In the genomic region with DNA sequence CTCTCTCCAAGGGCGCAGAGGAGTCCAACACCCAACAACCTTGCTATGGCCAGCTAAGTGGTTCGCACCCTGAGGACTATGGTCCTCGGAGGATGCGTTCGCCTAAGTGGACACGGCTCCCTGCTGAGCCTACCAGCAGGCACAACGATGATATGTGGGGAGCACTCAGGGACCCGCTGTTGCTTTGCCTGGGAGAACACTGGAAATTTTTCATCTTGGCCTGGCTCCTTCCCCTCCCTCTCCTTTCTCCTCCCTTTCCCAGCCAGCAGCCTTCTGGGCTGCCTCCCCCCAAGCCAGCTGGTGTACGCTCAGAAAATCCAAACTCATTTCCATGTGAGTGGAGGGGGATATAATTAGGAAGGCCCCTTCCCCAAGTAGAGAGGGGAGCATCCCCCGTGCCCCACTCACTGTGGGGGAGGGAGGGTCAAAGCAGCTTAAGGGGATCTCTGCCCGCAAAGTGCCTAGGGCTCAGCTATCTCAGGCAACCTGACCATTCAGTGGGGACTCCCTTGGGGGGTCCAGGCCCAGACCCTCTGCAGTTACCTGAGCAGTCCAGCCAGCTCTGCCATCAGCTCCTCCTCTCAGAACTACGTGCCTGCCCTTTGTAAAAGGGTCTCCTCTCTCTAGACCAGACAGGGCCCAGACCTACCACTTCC, we compare ENCODE assay signal across 8 cellular contexts. TPM values are rescaled to one million over a fixed set of nuclear protein-coding genes. Genes with fewer than 3 reads are reported as not detected.
DNase-seq lines count a peak whose midpoint lies in the region; ATAC-seq, FAIRE-seq and TF ChIP-seq lines count a peak whose summit lies in the region.

No MANE protein-coding gene starts in this region.

- no peak for FAIRE-seq in H54 (lab: Jason Lieb, UNC)

- peak overlapping the region; percentile 68 for H3K27ac ChIP-seq in BLaER1

- TF ChIP-seq POLR2A in H54 (IDR thresholded peaks at IDR 0.05; ENCODE audit: low read depth, low read length) = no peak

- DNase-seq in cerebellum (ENCODE audit: low spot score) (peak; percentile 68), H54 (ENCODE audit: insufficient read length, low spot score) (no peak), dermis blood vessel endothelial cell (no peak), occipital lobe (lab: John Stamatoyannopoulos, UW) (no peak), midbrain (lab: John Stamatoyannopoulos, UW) (no peak)

- H3K36me3 ChIP-seq in BLaER1 (no peaks in the 10 kb centered on the region), mucosa of stomach (ENCODE audit: control insufficient read depth, insufficient read depth, low read length) (no peaks in the 10 kb centered on the region)

- H3K9ac ChIP-seq in BLaER1 = peak overlapping the region; percentile 63; the same call in 1 of the 2 replicates
- peak overlapping the region; percentile 62 for H3K9ac ChIP-seq in mucosa of stomach (ENCODE audit: low read length)

- H3K4me2 ChIP-seq in BLaER1 = peak overlapping the region; percentile 99

- H3K4me3 ChIP-seq in BLaER1 (peak overlapping the region; percentile 78), mucosa of stomach (ENCODE audit: low read length) (no peak overlapping the region)

- H3K4me1 ChIP-seq in BLaER1 = peaks cover 67% of the 10 kb centered on the region
- peaks cover 7% of the 10 kb centered on the region for H3K4me1 ChIP-seq in mucosa of stomach (ENCODE audit: control insufficient read depth, insufficient read depth, low read length)

- peak; percentile 4 for ATAC-seq in HG03139 (IDR thresholded peaks at IDR 0.05; ENCODE audit: unreplicated experiment)

- H4K20me1 ChIP-seq in BLaER1 = peaks cover 29% of the 10 kb centered on the region

- no peaks in the 10 kb centered on the region for H3K9me3 ChIP-seq in BLaER1
- no peaks in the 10 kb centered on the region for H3K9me3 ChIP-seq in mucosa of stomach (ENCODE audit: control insufficient read depth, low read length)

- H3K27me3 ChIP-seq in BLaER1 (peaks cover 34% of the 10 kb centered on the region), mucosa of stomach (ENCODE audit: control insufficient read depth, insufficient read depth, low read length) (peaks cover 30% of the 10 kb centered on the region)

RNA-seq across cellular contexts. Expression of a gene that starts 0.6 kb away (rescaled TPM):
- total RNA-seq in cerebellum = 18.1 TPM
- total RNA-seq in dermis blood vessel endothelial cell = 0.51 and 2.2 TPM in 2 replicates
- total RNA-seq in occipital lobe = 51.5 TPM

RNA-seq across cellular contexts. Expression of a gene that starts 26.6 kb away (rescaled TPM):
- 18.8 TPM for total RNA-seq in cerebellum
- 36.4 and 43.1 TPM in 2 replicates for total RNA-seq in dermis blood vessel endothelial cell
- 31.2 TPM for total RNA-seq in occipital lobe
